In genomic region chr12:3238196-3238595, GRCh38 we compare ENCODE assay signal across 25 cellular contexts.
"Had no signal": no experiment of that assay in that cellular context is flagged by ENCODE, and none has a peak within 500 bp of the region (broad histone marks: within the 10 kb centered on the region; RNA-seq: fewer than 3 reads in every experiment).

No MANE protein-coding gene starts in this region.

- H3K27ac Mint-ChIP-seq: activated CD4-positive, alpha-beta T cell treated with anti-CD3 and anti-CD28 coated beads for 36 hours; activated naive CD8-positive, alpha-beta T cell treated with anti-CD3 and anti-CD28 coated beads for 36 hours; T-cell; T-helper 2 cell treated with Interferon-gamma antibody and Interleukin-4, amounts not matched to agents 5 μg/mL and 100 μg/mL, for 36 hours had no signal

- H3K4me1 Mint-ChIP-seq: activated CD4-positive, alpha-beta T cell treated with anti-CD3 and anti-CD28 coated beads for 36 hours; activated naive CD8-positive, alpha-beta T cell treated with anti-CD3 and anti-CD28 coated beads for 36 hours; naive B cell; T-cell had no signal

- H3K36me3 Mint-ChIP-seq: activated naive CD8-positive, alpha-beta T cell treated with anti-CD3 and anti-CD28 coated beads for 36 hours; naive B cell; T-cell had no signal

- H3K9me3 Mint-ChIP-seq: activated naive CD8-positive, alpha-beta T cell treated with anti-CD3 and anti-CD28 coated beads for 36 hours; naive B cell; neural crest cell; T-cell; T-helper 2 cell treated with Interferon-gamma antibody and Interleukin-4, amounts not matched to agents 5 μg/mL and 100 μg/mL, for 36 hours had no signal

- DNase-seq: activated CD4-positive, alpha-beta T cell treated with anti-CD3 and anti-CD28 coated beads for 36 hours; activated CD4-positive, CD25-positive, alpha-beta regulatory T cell; activated effector memory CD4-positive, alpha-beta T cell treated with Interleukin-2 at 50 U/mL for 16 hours; activated naive CD4-positive, alpha-beta T cell treated with Interleukin-2 at 50 U/mL for 16 hours; activated naive CD8-positive, alpha-beta T cell treated with anti-CD3 and anti-CD28 coated beads for 36 hours; adrenal gland; aorta; body of pancreas; dorsolateral prefrontal cortex; effector memory CD4-positive, alpha-beta T cell; erythroblast; kidney glomerular epithelial cell; mucosa of descending colon; naive B cell; nucleus accumbens; pancreas; retina; spleen; stimulated activated naive CD4-positive, alpha-beta T cell; T-cell; transverse colon; uterus had no signal

- ATAC-seq: activated CD4-positive, alpha-beta T cell treated with anti-CD3 and anti-CD28 coated beads for 36 hours; body of pancreas; left lung; mucosa of descending colon; pancreas; T-cell had no signal

- H3K27me3 Mint-ChIP-seq: activated CD4-positive, alpha-beta T cell treated with anti-CD3 and anti-CD28 coated beads for 36 hours; activated naive CD8-positive, alpha-beta T cell treated with anti-CD3 and anti-CD28 coated beads for 36 hours had no signal

- H3K4me3 Mint-ChIP-seq: activated CD4-positive, alpha-beta T cell treated with anti-CD3 and anti-CD28 coated beads for 36 hours; activated naive CD8-positive, alpha-beta T cell treated with anti-CD3 and anti-CD28 coated beads for 36 hours; naive B cell; neural crest cell; T-cell; T-helper 2 cell treated with Interferon-gamma antibody and Interleukin-4, amounts not matched to agents 5 μg/mL and 100 μg/mL, for 36 hours had no signal
